Comparison of ENCODE assay signal across 18 cellular contexts in genomic region chr6:119610265-119610664, GRCh38.
"Had no signal": no experiment of that assay in that cellular context is flagged by ENCODE, and none has a peak within 500 bp of the region (broad histone marks: within the 10 kb centered on the region; RNA-seq: fewer than 3 reads in every experiment).

No MANE protein-coding gene starts in this region.

- H3K9me3 ChIP-seq: neutrophil, ovary, psoas muscle, stomach, suprapubic skin, tibial nerve had no signal

- H3K27me3 ChIP-seq: neutrophil, ovary, stomach, suprapubic skin, tibial nerve had no signal

- H3K4me1 ChIP-seq: psoas muscle, stomach, suprapubic skin, tibial nerve had no signal

- ATAC-seq: effector memory CD8-positive, alpha-beta T cell; esophagus mucosa; left cardiac atrium; psoas muscle; right cardiac atrium had no signal

- H3K36me3 ChIP-seq: neutrophil, ovary, stomach, suprapubic skin, tibial nerve had no signal

- H3K4me3 ChIP-seq: ovary, psoas muscle, stomach, suprapubic skin, tibial nerve had no signal

- DNase-seq: activated B cell treated with CpG ODN at 0.5 μM for 24 hours; activated CD4-positive, alpha-beta T cell treated with anti-CD3 and anti-CD28 coated beads for 4 hours; activated CD4-positive, alpha-beta T cell treated with anti-CD3 and anti-CD28 coated beads, Interleukin-2, amount 50 U/mL, for 48 hours; activated naive CD4-positive, alpha-beta T cell treated with Interleukin-2 at 50 U/mL for 16 hours; activated naive CD8-positive, alpha-beta T cell treated with anti-CD3 and anti-CD28 coated beads for 36 hours; activated T-cell treated with anti-CD3 and anti-CD28 coated beads, Interleukin-2, amount 50 U/mL, for 48 hours; effector memory CD8-positive, alpha-beta T cell; hypothalamus; left cardiac atrium; ovary; psoas muscle; right cardiac atrium; stimulated activated CD4-positive, alpha-beta T cell treated with anti-CD3 and anti-CD28 coated beads, Interleukin-12 subunit alpha, Interleukin-12 subunit beta, amount 100 ng/mL, for 4 hours; stomach had no signal
